ENCODE assay signal across 9 cellular contexts in genomic region chr10:17805921-17806577, GRCh38. TPM values are rescaled to one million over a fixed set of nuclear protein-coding genes. Genes with fewer than 3 reads are reported as not detected.
DNase-seq lines count a peak whose midpoint lies in the region; ATAC-seq, FAIRE-seq and TF ChIP-seq lines count a peak whose summit lies in the region.
"Had no signal": no experiment of that assay in that cellular context is flagged by ENCODE, and none has a peak within 500 bp of the region (broad histone marks: within the 10 kb centered on the region; RNA-seq: fewer than 3 reads in every experiment).

No MANE protein-coding gene starts in this region.

- peak; percentile 40 for TF ChIP-seq RAD21 in GM12878 (IDR thresholded peaks at IDR 0.05; ENCODE audit: insufficient read depth, low read depth, low read length)

- H3K79me2 ChIP-seq in GM12878 (ENCODE audit: control insufficient read depth, insufficient read depth, low read length) = no peaks in the 10 kb centered on the region

- peaks cover 0 to 5% of the 10 kb centered on the region in 2 experiments; a peak in 2 of 4 replicates for H3K27me3 ChIP-seq in GM12878 (replicated peaks in 1 of 2; ENCODE audit: control insufficient read depth in 2 of 2, insufficient read depth in 2 of 2, low read length in 1 of 2)

- no peaks in the 10 kb centered on the region for H3K36me3 ChIP-seq in GM12878 (ENCODE audit: control insufficient read depth in 2 of 2, insufficient read depth in 2 of 2, low read length in 1 of 2)

- in situ Hi-C loops in GM12878 (cut with MboI) = no loop called here
- in situ Hi-C loops in GM13976 (cut with MboI; ENCODE audit: low sequenced_read_pairs, unreplicated experiment) = no loop called here

- H3K4me1 ChIP-seq in GM12878 (ENCODE audit: control insufficient read depth, insufficient read depth, low read length) = no peaks in the 10 kb centered on the region

- no peaks in the 10 kb centered on the region for H3K9me3 ChIP-seq in GM12878 (replicated peaks; ENCODE audit: control insufficient read depth, insufficient read depth, low read length)

- RAD21 ChIA-PET in GM12878 (lab: Charles Lee; ENCODE audit: unreplicated experiment) = no interaction called here

- FAIRE-seq in GM12878 (lab: Jason Lieb, UNC) = no peak
- FAIRE-seq in GM19239 (lab: Jason Lieb, UNC) = no peak

- no peak overlapping the region for H3K4me2 ChIP-seq in GM12878 (ENCODE audit: control insufficient read depth, insufficient read depth)

- H2AFZ ChIP-seq in GM12878 (ENCODE audit: control insufficient read depth, low read depth, low read length) = no peak overlapping the region

- peak; percentile 64 for DNase-seq in activated effector memory CD4-positive, alpha-beta T cell treated with anti-CD3 and anti-CD28 coated beads, Interleukin-2, amount 50 U/mL, for 16 hours
- DNase-seq in activated effector memory CD4-positive, alpha-beta T cell treated with Interleukin-2 at 50 U/mL for 16 hours = no peak
- DNase-seq in GM12878 (ENCODE audit: low read depth, low spot score) = no peak
- DNase-seq in stimulated activated CD8-positive, alpha-beta memory T cell treated with anti-CD3 and anti-CD28 coated beads, Interleukin-4, amount 100 ng/mL, for 48 hours = peak; percentile 40
- no peak for DNase-seq in GM19239 (ENCODE audit: insufficient read length, low spot score)
- no peak for DNase-seq in NK-92 treated with Interleukin-12 subunit alpha and Interleukin-12 subunit beta, amount 100 ng/mL, for 24 hours (lab: John Stamatoyannopoulos, UW)
- no peak for DNase-seq in GM13976 (ENCODE audit: low spot score)

- BruUV-seq in GM12878 (replicated peaks; lab: Mats Ljungman, UMichigan) = no TSS peak

- intact Hi-C loops in GM12878 (cut with micrococcal nuclease; ENCODE audit: unreplicated experiment) = loop anchor here (1.0 to 5.0 kb wide), 3 partner anchors 66 to 410 kb away; no protein-coding TSS in a partner anchor

- no peak for TF ChIP-seq POLR2A in GM12878 (IDR thresholded peaks at IDR 0.05; ENCODE audit: low read depth, low read length)

- POLR2A ChIA-PET in GM12878 (lab: Charles Lee) = no interaction called here

- CTCF ChIA-PET in GM12878 (lab: Yijun Ruan, JAX) = interaction anchor here (1.0 kb wide), 1 partner anchor 14 kb away, joined by 4 read pairs; no protein-coding TSS in a partner anchor

- no peaks in the 10 kb centered on the region for H4K20me1 ChIP-seq in GM12878 (ENCODE audit: control insufficient read depth, insufficient read depth)

- ATAC-seq in HG02938 (IDR thresholded peaks at IDR 0.05; ENCODE audit: unreplicated experiment) = peak; percentile 78
- ATAC-seq in GM12878 = peak; percentile 98

- SMC1A ChIA-PET in GM12878 (lab: Charles Lee; ENCODE audit: uncharacterized antibody, unreplicated experiment) = no interaction called here

- 14% methylated on average over 7 of the region's 7 CpGs for WGBS in GM12878 (ENCODE audit: insufficient coverage, insufficient replicate concordance, low lambda C conversion rate, missing lambda C conversion rate)

- peak; percentile 39; a peak in 5 of 6 replicates for TF ChIP-seq CTCF in GM12878 (IDR thresholded peaks at IDR 0.05 in 2 of 3, conservative IDR thresholded peaks at IDR 0.05 in 1 of 3; ENCODE audit: control insufficient read depth in 2 of 3, extremely low read depth in 1 of 3, insufficient read depth in 1 of 3, low read depth in 3 of 3, low read length in 3 of 3)
- no peak for TF ChIP-seq CTCF in GM13976 (IDR thresholded peaks at IDR 0.05; ENCODE audit: borderline replicate concordance, control extremely low read depth, extremely low read depth, insufficient read depth, missing control alignments)

- no peak overlapping the region for H3K27ac ChIP-seq in GM12878 (ENCODE audit: control insufficient read depth, insufficient read depth)
- H3K27ac ChIP-seq: SK-N-MC had no signal

- TF ChIP-seq EP300 in GM12878 (IDR thresholded peaks at IDR 0.05; ENCODE audit: borderline replicate concordance in 1 of 2, control insufficient read depth in 1 of 2, low read depth in 2 of 2, low read length in 2 of 2) = no peak

- no peak overlapping the region for H3K4me3 ChIP-seq in GM12878
- H3K4me3 ChIP-seq: SK-N-MC had no signal

- no peak overlapping the region for H3K9ac ChIP-seq in GM12878 (ENCODE audit: control insufficient read depth, insufficient read depth, low read length)

TF ChIP-seq in GM12878, 131 proteins besides CTCF, POLR2A, EP300 and RAD21:
- TF ChIP-seq BRCA1 (IDR thresholded peaks at IDR 0.05; ENCODE audit: low read depth, low read length) (no peak), CHD2 (IDR thresholded peaks at IDR 0.05; ENCODE audit: borderline replicate concordance, low read depth, low read length) (no peak), ZNF384 (IDR thresholded peaks at IDR 0.05; ENCODE audit: borderline replicate concordance, low read depth, low read length) (no peak), RFX5 (IDR thresholded peaks at IDR 0.05; ENCODE audit: low read depth, low read length) (no peak), TARDBP (IDR thresholded peaks at IDR 0.05; ENCODE audit: borderline replicate concordance) (no peak), ZBED1 (IDR thresholded peaks at IDR 0.05; ENCODE audit: borderline replicate concordance) (no peak), MAX (IDR thresholded peaks at IDR 0.05; ENCODE audit: low read depth, low read length) (no peak), MYC (IDR thresholded peaks at IDR 0.05; ENCODE audit: insufficient read depth, insufficient read length, insufficient replicate concordance, low read length, severe bottlenecking) (no peak), SMARCA5 (IDR thresholded peaks at IDR 0.05) (no peak), CBFB (IDR thresholded peaks at IDR 0.05; ENCODE audit: low read depth) (no peak)

RNA-seq across cellular contexts. Expression of gene MRC1, which starts 3.1 kb away (rescaled TPM):
- total RNA-seq in GM12878 (2013; cell fraction: nucleolus; rRNA removed) = not detected in 2 replicates
- total RNA-seq in GM12878 (2014; rRNA removed) (not detected in 2 replicates), GM12878 (2014; rRNA removed; fragmentation: Illumina TruSeq; extraction: Trizol) (0.04 TPM in 1 of 2 replicates, not detected in the other), GM12878 (2021) (0.19 and 0.21 TPM in 2 replicates)
- polyA plus RNA-seq in GM12878 (2011; ENCODE audit: low read depth) = not detected
- polyA plus RNA-seq in GM12878 (2011; rRNA removed) (0.01 TPM in 1 of 2 replicates, not detected in the other), GM12878 (2014; fragmentation: Illumina TruSeq; extraction: Trizol) (0.03 TPM in 1 of 2 replicates, not detected in the other), GM12878 (2014; fragmentation: Nextera tagmentation; extraction: Ambion mirVana) (under 1 TPM in 1 of 2 experiments, not detected in 1; 0.02 TPM), GM12878 (2014; rRNA removed) (0.01 TPM in 1 of 2 replicates, not detected in the other), GM12878 (2016; fragmentation: Nextera tagmentation; extraction: Ambion mirVana) (not detected)
- not detected in 2 replicates for polyA plus RNA-seq in GM12878 (2011; cell fraction: cytosol; rRNA removed)
- polyA plus RNA-seq in GM12878 (2011; cell fraction: nucleus; rRNA removed) = 0.03 TPM in 1 of 2 replicates, not detected in the other
- polyA plus RNA-seq in GM12878 (2012) = 0.01 and 0.03 TPM in 2 replicates
- 0.07 TPM in 1 of 2 replicates, not detected in the other for polyA minus RNA-seq in GM12878 (2011; rRNA and poly(A)+ RNA removed)
- polyA minus RNA-seq in GM12878 (2011; cell fraction: cytosol; rRNA and poly(A)+ RNA removed) = not detected in 2 replicates
- not detected in 2 replicates for polyA minus RNA-seq in GM12878 (2011; cell fraction: nucleus; rRNA and poly(A)+ RNA removed)

RNA-seq across cellular contexts. Expression of gene TMEM236, which starts 54.0 kb away (rescaled TPM):
- 0.10 TPM in 1 of 2 replicates, not detected in the other for total RNA-seq in GM12878 (2013; cell fraction: nucleolus; rRNA removed)
- total RNA-seq in GM12878 (2014; rRNA removed) (not detected in 2 replicates), GM12878 (2014; rRNA removed; fragmentation: Illumina TruSeq; extraction: Trizol) (not detected in 2 replicates), GM12878 (2021) (not detected in 2 replicates)
- polyA plus RNA-seq in GM12878 (2011; ENCODE audit: low read depth) = not detected
- polyA plus RNA-seq in GM12878 (2011; rRNA removed) (0.01 and 0.03 TPM in 2 replicates), GM12878 (2014; fragmentation: Illumina TruSeq; extraction: Trizol) (not detected in 2 replicates), GM12878 (2014; fragmentation: Nextera tagmentation; extraction: Ambion mirVana) (not detected), GM12878 (2014; rRNA removed) (not detected in 2 replicates), GM12878 (2016; fragmentation: Nextera tagmentation; extraction: Ambion mirVana) (not detected)
- 0.01 and 0.02 TPM in 2 replicates for polyA plus RNA-seq in GM12878 (2011; cell fraction: cytosol; rRNA removed)
- polyA plus RNA-seq in GM12878 (2011; cell fraction: nucleus; rRNA removed) = 0.03 and 0.04 TPM in 2 replicates
- polyA plus RNA-seq in GM12878 (2012) = not detected in 2 replicates
- polyA minus RNA-seq in GM12878 (2011; rRNA and poly(A)+ RNA removed) = not detected in 2 replicates
- polyA minus RNA-seq in GM12878 (2011; cell fraction: cytosol; rRNA and poly(A)+ RNA removed) = not detected in 2 replicates
- not detected in 2 replicates for polyA minus RNA-seq in GM12878 (2011; cell fraction: nucleus; rRNA and poly(A)+ RNA removed)

Comparison
In these comparisons a context has a peak if more than half of its experiments do, and no peak if none do; other contexts are left out.
1. DNase-seq: peak in activated effector memory CD4-positive, alpha-beta T cell treated with anti-CD3 and anti-CD28 coated beads, Interleukin-2, amount 50 U/mL, for 16 hours (single experiment) and stimulated activated CD8-positive, alpha-beta memory T cell treated with anti-CD3 and anti-CD28 coated beads, Interleukin-4, amount 100 ng/mL, for 48 hours (single experiment); none in activated effector memory CD4-positive, alpha-beta T cell treated with Interleukin-2 at 50 U/mL for 16 hours (single experiment), GM12878 (single experiment), GM19239 (single experiment), NK-92 treated with Interleukin-12 subunit alpha and Interleukin-12 subunit beta, amount 100 ng/mL, for 24 hours (single experiment) and GM13976 (single experiment).